In genomic region chr9:78296208-78296892, GRCh38 we compare ENCODE assay signal across 1 cellular context.
A peak's percentile ranks its signal among the peaks of the same experiment; 100 is the strongest.
TF ChIP-seq lines count a peak whose summit lies in the region.

No MANE protein-coding gene starts in this region.

TF ChIP-seq in HepG2, 621 proteins besides CTCF, POLR2A, EP300 and RAD21 (continued from another document and continues in another):
- TF ChIP-seq PRMT3 (CRISPR knock-in tag; IDR thresholded peaks at IDR 0.05; ENCODE audit: borderline replicate concordance, low read depth) (0 out of 2 replicates have a peak, but pooled peaks have one; percentile 34), ZNF772 (CRISPR knock-in tag; IDR thresholded peaks at IDR 0.05) (no peak), PTBP1 (IDR thresholded peaks at IDR 0.05; ENCODE audit: low read depth, low read length, poor library complexity, severe bottlenecking) (no peak), SIN3A (IDR thresholded peaks at IDR 0.05; ENCODE audit: borderline replicate concordance, low read depth, low read length) (0 out of 2 replicates have a peak, but pooled peaks have one; percentile 67), PHB2 (IDR thresholded peaks at IDR 0.05; ENCODE audit: partially characterized antibody) (no peak), SYNCRIP (IDR thresholded peaks at IDR 0.05; ENCODE audit: insufficient read depth, low read depth, low read length) (no peak), RBM39 (IDR thresholded peaks at IDR 0.05; ENCODE audit: low read depth, low read length, poor library complexity, severe bottlenecking) (peak; percentile 14), JUNB (CRISPR knock-in tag; IDR thresholded peaks at IDR 0.05; ENCODE audit: borderline replicate concordance) (no peak), RFX5 (IDR thresholded peaks at IDR 0.05; ENCODE audit: low read depth, low read length) (no peak), ZBTB26 (CRISPR knock-in tag; IDR thresholded peaks at IDR 0.05; ENCODE audit: borderline replicate concordance) (0 out of 2 replicates have a peak, but pooled peaks have one; percentile 37), RARG (CRISPR knock-in tag; IDR thresholded peaks at IDR 0.05; ENCODE audit: low read depth) (0 out of 2 replicates have a peak, but pooled peaks have one; percentile 57), NFIC (IDR thresholded peaks at IDR 0.05; ENCODE audit: low read length) (0 out of 2 replicates have a peak, but pooled peaks have one; percentile 25), ZBTB2 (CRISPR knock-in tag; IDR thresholded peaks at IDR 0.05; ENCODE audit: low read depth) (no peak), KMT2A (CRISPR knock-in tag; IDR thresholded peaks at IDR 0.05) (0 out of 2 replicates have a peak, but pooled peaks have one; percentile 7), ZFP41 (CRISPR knock-in tag; IDR thresholded peaks at IDR 0.05; ENCODE audit: borderline replicate concordance) (no peak), ZNF484 (CRISPR knock-in tag; IDR thresholded peaks at IDR 0.05; ENCODE audit: borderline replicate concordance, low read depth) (no peak), DRAP1 (CRISPR knock-in tag; IDR thresholded peaks at IDR 0.05) (0 out of 2 replicates have a peak, but pooled peaks have one; percentile 27), ZNF430 (CRISPR knock-in tag; IDR thresholded peaks at IDR 0.05) (no peak), ZSCAN31 (CRISPR knock-in tag; IDR thresholded peaks at IDR 0.05; ENCODE audit: low read depth) (no peak), YEATS2 (CRISPR knock-in tag; IDR thresholded peaks at IDR 0.05; ENCODE audit: borderline replicate concordance) (no peak), TRIM24 (CRISPR knock-in tag; IDR thresholded peaks at IDR 0.05) (no peak), SRY (CRISPR knock-in tag; IDR thresholded peaks at IDR 0.05) (no peak), ETV5 (CRISPR knock-in tag; IDR thresholded peaks at IDR 0.05; ENCODE audit: borderline replicate concordance) (peak; percentile 49; the same call in 1 of the 2 replicates), LCORL (IDR thresholded peaks at IDR 0.05) (no peak), LCORL (CRISPR knock-in tag; IDR thresholded peaks at IDR 0.05) (peak; percentile 19; the same call in 1 of the 2 replicates), ZNF629 (CRISPR knock-in tag; conservative IDR thresholded peaks at IDR 0.05) (no peak), KLF15 (CRISPR knock-in tag; IDR thresholded peaks at IDR 0.05; ENCODE audit: borderline replicate concordance) (no peak), ZNF800 (CRISPR knock-in tag; IDR thresholded peaks at IDR 0.05) (0 out of 2 replicates have a peak, but pooled peaks have one; percentile 40), KDM5A (IDR thresholded peaks at IDR 0.05; ENCODE audit: borderline replicate concordance, low read length) (peak; percentile 0; the same call in 1 of the 2 replicates), THYN1 (CRISPR knock-in tag; IDR thresholded peaks at IDR 0.05; ENCODE audit: borderline replicate concordance, low read depth) (no peak), ZNF749 (CRISPR knock-in tag; IDR thresholded peaks at IDR 0.05; ENCODE audit: borderline replicate concordance) (no peak), NR2F2 (IDR thresholded peaks at IDR 0.05; ENCODE audit: borderline replicate concordance, low read depth) (peak; percentile 37; the same call in 1 of the 2 replicates), FLYWCH1 (CRISPR knock-in tag; IDR thresholded peaks at IDR 0.05) (0 out of 2 replicates have a peak, but pooled peaks have one; percentile 67), PCBP1 (IDR thresholded peaks at IDR 0.05; ENCODE audit: borderline replicate concordance, low read depth, low read length) (no peak), ISL2 (CRISPR knock-in tag; IDR thresholded peaks at IDR 0.05) (no peak), AKAP8 (CRISPR knock-in tag; IDR thresholded peaks at IDR 0.05) (no peak), ATF4 (CRISPR knock-in tag; IDR thresholded peaks at IDR 0.05) (peak in 1 of 2 experiments; percentile 54; a peak in 1 of 4 replicates), BRD4 (CRISPR knock-in tag; IDR thresholded peaks at IDR 0.05) (no peak), ZNF776 (CRISPR knock-in tag; IDR thresholded peaks at IDR 0.05) (no peak), HIVEP1 (CRISPR knock-in tag; IDR thresholded peaks at IDR 0.05) (no peak), TSC22D2 (CRISPR knock-in tag; IDR thresholded peaks at IDR 0.05; ENCODE audit: borderline replicate concordance) (0 out of 2 replicates have a peak, but pooled peaks have one; percentile 8), MTF1 (CRISPR knock-in tag; IDR thresholded peaks at IDR 0.05) (no peak)
- TF ChIP-seq, protein P1, sequence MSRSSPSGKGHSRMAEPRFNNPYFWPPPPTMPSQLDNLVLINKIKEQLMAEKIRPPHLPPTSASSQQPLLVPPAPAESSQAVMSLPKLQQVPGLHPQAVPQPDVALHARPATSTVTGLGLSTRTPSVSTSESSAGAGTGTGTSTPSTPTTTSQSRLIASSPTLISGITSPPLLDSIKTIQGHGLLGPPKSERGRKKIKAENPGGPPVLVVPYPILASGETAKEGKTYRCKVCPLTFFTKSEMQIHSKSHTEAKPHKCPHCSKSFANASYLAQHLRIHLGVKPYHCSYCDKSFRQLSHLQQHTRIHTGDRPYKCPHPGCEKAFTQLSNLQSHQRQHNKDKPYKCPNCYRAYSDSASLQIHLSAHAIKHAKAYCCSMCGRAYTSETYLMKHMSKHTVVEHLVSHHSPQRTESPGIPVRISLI (CRISPR knock-in tag; IDR thresholded peaks at IDR 0.05; ENCODE audit: borderline replicate concordance) = 0 out of 2 replicates have a peak, but pooled peaks have one; percentile 18
- TF ChIP-seq, protein P2, sequence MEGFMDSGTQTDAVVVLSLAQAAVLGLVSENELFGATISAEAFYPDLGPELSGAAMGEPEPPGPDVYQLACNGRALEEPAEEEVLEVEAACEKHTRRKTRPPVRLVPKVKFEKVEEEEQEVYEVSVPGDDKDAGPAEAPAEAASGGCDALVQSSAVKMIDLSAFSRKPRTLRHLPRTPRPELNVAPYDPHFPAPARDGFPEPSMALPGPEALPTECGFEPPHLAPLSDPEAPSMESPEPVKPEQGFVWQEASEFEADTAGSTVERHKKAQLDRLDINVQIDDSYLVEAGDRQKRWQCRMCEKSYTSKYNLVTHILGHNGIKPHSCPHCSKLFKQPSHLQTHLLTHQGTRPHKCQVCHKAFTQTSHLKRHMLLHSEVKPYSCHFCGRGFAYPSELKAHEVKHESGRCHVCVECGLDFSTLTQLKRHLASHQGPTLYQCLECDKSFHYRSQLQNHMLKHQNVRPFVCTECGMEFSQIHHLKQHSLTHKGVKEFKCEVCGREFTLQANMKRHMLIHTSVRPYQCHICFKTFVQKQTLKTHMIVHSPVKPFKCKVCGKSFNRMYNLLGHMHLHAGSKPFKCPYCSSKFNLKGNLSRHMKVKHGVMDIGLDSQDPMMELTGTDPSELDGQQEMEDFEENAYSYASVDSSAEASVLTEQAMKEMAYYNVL (CRISPR knock-in tag; IDR thresholded peaks at IDR 0.05; ENCODE audit: borderline replicate concordance) = peak; percentile 50
- TF ChIP-seq, protein P3, sequence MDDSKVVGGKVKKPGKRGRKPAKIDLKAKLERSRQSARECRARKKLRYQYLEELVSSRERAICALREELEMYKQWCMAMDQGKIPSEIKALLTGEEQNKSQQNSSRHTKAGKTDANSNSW (CRISPR knock-in tag; IDR thresholded peaks at IDR 0.05; ENCODE audit: borderline replicate concordance) = no peak
- TF ChIP-seq, protein P4, sequence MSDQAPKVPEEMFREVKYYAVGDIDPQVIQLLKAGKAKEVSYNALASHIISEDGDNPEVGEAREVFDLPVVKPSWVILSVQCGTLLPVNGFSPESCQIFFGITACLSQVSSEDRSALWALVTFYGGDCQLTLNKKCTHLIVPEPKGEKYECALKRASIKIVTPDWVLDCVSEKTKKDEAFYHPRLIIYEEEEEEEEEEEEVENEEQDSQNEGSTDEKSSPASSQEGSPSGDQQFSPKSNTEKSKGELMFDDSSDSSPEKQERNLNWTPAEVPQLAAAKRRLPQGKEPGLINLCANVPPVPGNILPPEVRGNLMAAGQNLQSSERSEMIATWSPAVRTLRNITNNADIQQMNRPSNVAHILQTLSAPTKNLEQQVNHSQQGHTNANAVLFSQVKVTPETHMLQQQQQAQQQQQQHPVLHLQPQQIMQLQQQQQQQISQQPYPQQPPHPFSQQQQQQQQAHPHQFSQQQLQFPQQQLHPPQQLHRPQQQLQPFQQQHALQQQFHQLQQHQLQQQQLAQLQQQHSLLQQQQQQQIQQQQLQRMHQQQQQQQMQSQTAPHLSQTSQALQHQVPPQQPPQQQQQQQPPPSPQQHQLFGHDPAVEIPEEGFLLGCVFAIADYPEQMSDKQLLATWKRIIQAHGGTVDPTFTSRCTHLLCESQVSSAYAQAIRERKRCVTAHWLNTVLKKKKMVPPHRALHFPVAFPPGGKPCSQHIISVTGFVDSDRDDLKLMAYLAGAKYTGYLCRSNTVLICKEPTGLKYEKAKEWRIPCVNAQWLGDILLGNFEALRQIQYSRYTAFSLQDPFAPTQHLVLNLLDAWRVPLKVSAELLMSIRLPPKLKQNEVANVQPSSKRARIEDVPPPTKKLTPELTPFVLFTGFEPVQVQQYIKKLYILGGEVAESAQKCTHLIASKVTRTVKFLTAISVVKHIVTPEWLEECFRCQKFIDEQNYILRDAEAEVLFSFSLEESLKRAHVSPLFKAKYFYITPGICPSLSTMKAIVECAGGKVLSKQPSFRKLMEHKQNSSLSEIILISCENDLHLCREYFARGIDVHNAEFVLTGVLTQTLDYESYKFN (CRISPR knock-in tag; conservative IDR thresholded peaks at IDR 0.05) = no peak
- TF ChIP-seq, protein P5, sequence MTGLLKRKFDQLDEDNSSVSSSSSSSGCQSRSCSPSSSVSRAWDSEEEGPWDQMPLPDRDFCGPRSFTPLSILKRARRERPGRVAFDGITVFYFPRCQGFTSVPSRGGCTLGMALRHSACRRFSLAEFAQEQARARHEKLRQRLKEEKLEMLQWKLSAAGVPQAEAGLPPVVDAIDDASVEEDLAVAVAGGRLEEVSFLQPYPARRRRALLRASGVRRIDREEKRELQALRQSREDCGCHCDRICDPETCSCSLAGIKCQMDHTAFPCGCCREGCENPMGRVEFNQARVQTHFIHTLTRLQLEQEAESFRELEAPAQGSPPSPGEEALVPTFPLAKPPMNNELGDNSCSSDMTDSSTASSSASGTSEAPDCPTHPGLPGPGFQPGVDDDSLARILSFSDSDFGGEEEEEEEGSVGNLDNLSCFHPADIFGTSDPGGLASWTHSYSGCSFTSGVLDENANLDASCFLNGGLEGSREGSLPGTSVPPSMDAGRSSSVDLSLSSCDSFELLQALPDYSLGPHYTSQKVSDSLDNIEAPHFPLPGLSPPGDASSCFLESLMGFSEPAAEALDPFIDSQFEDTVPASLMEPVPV (CRISPR knock-in tag; IDR thresholded peaks at IDR 0.05) = 0 out of 2 replicates have a peak, but pooled peaks have one; percentile 27
- TF ChIP-seq, protein P6, sequence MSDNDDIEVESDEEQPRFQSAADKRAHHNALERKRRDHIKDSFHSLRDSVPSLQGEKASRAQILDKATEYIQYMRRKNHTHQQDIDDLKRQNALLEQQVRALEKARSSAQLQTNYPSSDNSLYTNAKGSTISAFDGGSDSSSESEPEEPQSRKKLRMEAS (IDR thresholded peaks at IDR 0.05) = 0 out of 2 replicates have a peak, but pooled peaks have one; percentile 13
